Comparison of ENCODE assay signal across 22 cellular contexts in the genomic region with DNA sequence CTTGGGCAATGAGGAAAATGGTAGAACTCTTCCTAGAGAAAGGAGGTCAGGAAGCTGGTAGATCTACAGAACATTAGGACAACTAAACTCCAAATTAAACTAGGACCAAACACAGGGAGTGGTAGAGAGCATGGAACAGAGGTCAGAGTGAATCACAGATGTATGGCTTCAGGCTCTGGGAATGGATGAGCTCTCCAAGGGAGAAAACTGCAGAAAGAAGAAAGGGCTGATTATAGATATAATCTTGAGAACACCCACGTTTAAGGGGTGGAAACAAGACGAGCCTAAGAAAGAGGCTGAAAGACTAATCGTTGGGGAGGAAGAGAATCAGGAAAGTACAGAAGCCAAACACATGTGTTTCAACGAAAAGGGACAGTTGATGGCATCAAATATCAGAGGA. TPM values are rescaled to one million over a fixed set of nuclear protein-coding genes. Genes with fewer than 3 reads are reported as not detected.
DNase-seq lines count a peak whose midpoint lies in the region; ATAC-seq, FAIRE-seq and TF ChIP-seq lines count a peak whose summit lies in the region.
"Had no signal": no experiment of that assay in that cellular context is flagged by ENCODE, and none has a peak within 500 bp of the region (broad histone marks: within the 10 kb centered on the region; RNA-seq: fewer than 3 reads in every experiment).

No MANE protein-coding gene starts in this region.

- in situ Hi-C loops in K562 (cut with MboI), result no loop called here

- peaks cover 3 to 49% of the 10 kb centered on the region in 2 experiments; a peak in 2 of 3 replicates for H3K36me3 ChIP-seq in HEK293 (ENCODE audit: control insufficient read depth in 2 of 2, insufficient read depth in 1 of 2, low read length in 2 of 2)
- peaks cover 62% of the 10 kb centered on the region; the same call in 1 of the 3 replicates for H3K36me3 ChIP-seq in K562 (ENCODE audit: control insufficient read depth, insufficient read depth, low read length)

- no peak overlapping the region for H3K27ac ChIP-seq in HEK293 (ENCODE audit: extremely low read depth, low read depth, low read length)
- H3K27ac ChIP-seq in K562 (ENCODE audit: extremely low read depth, low read depth, low read length), result no peak overlapping the region
- H3K27ac ChIP-seq: heart right ventricle, stomach, VCaP had no signal

- no peak overlapping the region for H3K9ac ChIP-seq in K562 (ENCODE audit: insufficient read depth in 1 of 2, low read depth in 2 of 2, low read length in 2 of 2)

- DNase-seq in activated CD4-positive, alpha-beta T cell treated with anti-CD3 and anti-CD28 coated beads, Interleukin-2, amount 10 ng/mL, durations not matched to agents 24 days and 14 days, result no peak
- DNase-seq in activated CD4-positive, alpha-beta T cell treated with anti-CD3 and anti-CD28 coated beads, Interleukin-2, amount 10 ng/mL, durations not matched to agents 7 days and 5 days, result no peak
- DNase-seq in K562 (ENCODE audit: extremely low read depth in 1 of 4, low spot score in 3 of 4), result no peak
- DNase-seq in osteocyte (ENCODE audit: extremely low spot score, unreplicated experiment), result no peak
- DNase-seq in MV-4-11 (lab: John Stamatoyannopoulos, UW), result no peak
- no peak for DNase-seq in HEK293T (ENCODE audit: extremely low spot score)
- DNase-seq: CD4-positive, alpha-beta memory T cell; DND-41; heart right ventricle; NCI-H1694; NCI-H345; retina; stimulated activated CD4-positive, alpha-beta T cell treated with anti-CD3 and anti-CD28 coated beads, Interleukin-15, amount 100 ng/mL, for 24 hours; stomach had no signal

- WGBS in K562 (ENCODE audit: insufficient coverage, low coverage, missing lambda C conversion rate), result 29% methylated on average over 4 of the region's 4 CpGs

- FAIRE-seq in K562 (lab: Jason Lieb, UNC), result no peak
- FAIRE-seq: A204.1, islet of Langerhans had no signal

- H3K4me1 Mint-ChIP-seq in activated CD4-positive, alpha-beta T cell treated with anti-CD3 and anti-CD28 coated beads, Interleukin-2, amount 10 ng/mL, durations not matched to agents 24 days and 14 days, result peaks cover 23% of the 10 kb centered on the region
- peaks cover 26% of the 10 kb centered on the region for H3K4me1 Mint-ChIP-seq in activated CD4-positive, alpha-beta T cell treated with anti-CD3 and anti-CD28 coated beads, Interleukin-2, amount 10 ng/mL, durations not matched to agents 7 days and 5 days
- H3K4me1 Mint-ChIP-seq in osteocyte (ENCODE audit: unreplicated experiment), result peaks cover 10% of the 10 kb centered on the region

- POLR2A ChIA-PET in activated CD4-positive, alpha-beta T cell treated with anti-CD3 and anti-CD28 coated beads, Interleukin-2, amount 10 ng/mL, durations not matched to agents 7 days and 5 days (lab: Charles Lee), result no interaction called here
- POLR2A ChIA-PET in HEK293 (lab: Yijun Ruan, JAX), result interaction anchor here (0.5 kb wide), 1 partner anchor 533 kb away, joined by 3 read pairs; no protein-coding TSS in a partner anchor
- POLR2A ChIA-PET in K562 (lab: Yijun Ruan, JAX), result interaction anchor here (0.6 kb wide), 2 partner anchors 12 to 177 kb away, joined by 3 read pairs; no protein-coding TSS in a partner anchor
- POLR2A ChIA-PET in HEK293T (lab: Yijun Ruan, JAX), result no interaction called here

- BruUV-seq in K562 (replicated peaks; lab: Mats Ljungman, UMichigan), result no TSS peak

- H3K9me3 ChIP-seq in HEK293 (ENCODE audit: control insufficient read depth, insufficient read depth, low read depth, low read length) (no peaks in the 10 kb centered on the region), K562 (replicated peaks; ENCODE audit: control insufficient read depth, insufficient read depth, low read depth, low read length) (no peaks in the 10 kb centered on the region)
- H3K9me3 ChIP-seq: esophagus muscularis mucosa, heart right ventricle, stomach had no signal

- peaks cover 5% of the 10 kb centered on the region for H4K20me1 ChIP-seq in K562 (replicated peaks; ENCODE audit: control insufficient read depth, insufficient read depth, low read length)

- peak overlapping the region; percentile 22 for H3K27ac Mint-ChIP-seq in activated CD4-positive, alpha-beta T cell treated with anti-CD3 and anti-CD28 coated beads, Interleukin-2, amount 10 ng/mL, durations not matched to agents 24 days and 14 days
- H3K27ac Mint-ChIP-seq in activated CD4-positive, alpha-beta T cell treated with anti-CD3 and anti-CD28 coated beads, Interleukin-2, amount 10 ng/mL, durations not matched to agents 7 days and 5 days, result no peak overlapping the region
- peak overlapping the region; percentile 21 for H3K27ac Mint-ChIP-seq in osteocyte (ENCODE audit: unreplicated experiment)
- H3K27ac Mint-ChIP-seq: memory B cell had no signal

- intact Hi-C loops in activated CD4-positive, alpha-beta T cell treated with anti-CD3 and anti-CD28 coated beads, Interleukin-2, amount 10 ng/mL, durations not matched to agents 24 days and 14 days (cut with micrococcal nuclease), result no loop called here
- intact Hi-C loops in K562 (cut with micrococcal nuclease), result no loop called here

- peaks cover 65% of the 10 kb centered on the region for H3K36me3 Mint-ChIP-seq in activated CD4-positive, alpha-beta T cell treated with anti-CD3 and anti-CD28 coated beads, Interleukin-2, amount 10 ng/mL, durations not matched to agents 24 days and 14 days (ENCODE audit: low read depth)
- peaks cover 68% of the 10 kb centered on the region for H3K36me3 Mint-ChIP-seq in activated CD4-positive, alpha-beta T cell treated with anti-CD3 and anti-CD28 coated beads, Interleukin-2, amount 10 ng/mL, durations not matched to agents 7 days and 5 days (ENCODE audit: low read depth)
- H3K36me3 Mint-ChIP-seq in osteocyte (ENCODE audit: unreplicated experiment), result peaks cover 18% of the 10 kb centered on the region

- no peak for ATAC-seq in K562
- no peak for ATAC-seq in GM18505 (IDR thresholded peaks at IDR 0.05; ENCODE audit: unreplicated experiment)
- ATAC-seq: HCT116, heart right ventricle had no signal

- peaks cover 42% of the 10 kb centered on the region; the same call in 2 of the 3 replicates for H3K79me2 ChIP-seq in K562 (ENCODE audit: control insufficient read depth, insufficient read depth, low read length)

- no peak overlapping the region for H3K4me3 ChIP-seq in HEK293 (ENCODE audit: low read depth, low read length)
- H3K4me3 ChIP-seq in K562, result no peak overlapping the region
- H3K4me3 ChIP-seq: esophagus muscularis mucosa, heart right ventricle, stomach had no signal

- TF ChIP-seq RAD21 in K562 (CRISPR knock-in tag; conservative IDR thresholded peaks at IDR 0.05 in 1 of 2, IDR thresholded peaks at IDR 0.05 in 1 of 2), result no peak

- no peaks in the 10 kb centered on the region for H3K4me1 ChIP-seq in HEK293 (ENCODE audit: control insufficient read depth, insufficient read depth, low read length)
- H3K4me1 ChIP-seq in K562 (replicated peaks in 1 of 2; ENCODE audit: control insufficient read depth in 2 of 2, insufficient read depth in 2 of 2, low read length in 2 of 2), result peaks cover 0 to 7% of the 10 kb centered on the region in 2 experiments; a peak in 2 of 5 replicates

- H3K27me3 ChIP-seq in K562 (ENCODE audit: control insufficient read depth in 2 of 2, insufficient read depth in 2 of 2, low read length in 2 of 2), result no peaks in the 10 kb centered on the region
- H3K27me3 ChIP-seq: esophagus muscularis mucosa, heart right ventricle, stomach had no signal

- no peak overlapping the region for H2AFZ ChIP-seq in K562 (ENCODE audit: low read depth, low read length)

- no peaks in the 10 kb centered on the region for H3K27me3 Mint-ChIP-seq in activated CD4-positive, alpha-beta T cell treated with anti-CD3 and anti-CD28 coated beads, Interleukin-2, amount 10 ng/mL, durations not matched to agents 24 days and 14 days
- H3K27me3 Mint-ChIP-seq in activated CD4-positive, alpha-beta T cell treated with anti-CD3 and anti-CD28 coated beads, Interleukin-2, amount 10 ng/mL, durations not matched to agents 7 days and 5 days, result no peaks in the 10 kb centered on the region
- no peaks in the 10 kb centered on the region for H3K27me3 Mint-ChIP-seq in osteocyte (ENCODE audit: unreplicated experiment)
- H3K27me3 Mint-ChIP-seq: CD4-positive, alpha-beta memory T cell; memory B cell had no signal

- TF ChIP-seq EP300 in K562 (IDR thresholded peaks at IDR 0.05; ENCODE audit: low read length), result no peak

- CTCF ChIA-PET in activated CD4-positive, alpha-beta T cell treated with anti-CD3 and anti-CD28 coated beads, Interleukin-2, amount 10 ng/mL, durations not matched to agents 7 days and 5 days (lab: Charles Lee), result interaction anchor here (0.7 kb wide), 1 partner anchor 34 kb away, joined by 3 read pairs; no protein-coding TSS in a partner anchor
- CTCF ChIA-PET in HEK293 (lab: Yijun Ruan, JAX) (interaction anchor here (0.8 to 1.0 kb wide), 2 partner anchors 19 to 86 kb away, joined by 3 to 4 read pairs; no protein-coding TSS in a partner anchor), K562 (lab: Yijun Ruan, JAX; ENCODE audit: low intra/inter-chr PET ratio) (no interaction called here), HEK293T (lab: Yijun Ruan, JAX) (interaction anchor here (0.7 kb wide), 1 partner anchor 16 kb away, joined by 3 read pairs; no protein-coding TSS in a partner anchor)

- TF ChIP-seq POLR2A in K562 (conservative IDR thresholded peaks at IDR 0.05) (no peak), GM18505 (IDR thresholded peaks at IDR 0.05; ENCODE audit: borderline replicate concordance, extremely low read depth, insufficient read depth, insufficient read length) (no peak)

- peaks cover 4% of the 10 kb centered on the region for H3K9me3 Mint-ChIP-seq in activated CD4-positive, alpha-beta T cell treated with anti-CD3 and anti-CD28 coated beads, Interleukin-2, amount 10 ng/mL, durations not matched to agents 24 days and 14 days
- H3K9me3 Mint-ChIP-seq in activated CD4-positive, alpha-beta T cell treated with anti-CD3 and anti-CD28 coated beads, Interleukin-2, amount 10 ng/mL, durations not matched to agents 7 days and 5 days, result peaks cover 9% of the 10 kb centered on the region
- H3K9me3 Mint-ChIP-seq in osteocyte (ENCODE audit: unreplicated experiment), result no peaks in the 10 kb centered on the region
- H3K9me3 Mint-ChIP-seq: memory B cell had no signal

- H3K4me3 Mint-ChIP-seq in activated CD4-positive, alpha-beta T cell treated with anti-CD3 and anti-CD28 coated beads, Interleukin-2, amount 10 ng/mL, durations not matched to agents 24 days and 14 days, result no peak overlapping the region
- no peak overlapping the region for H3K4me3 Mint-ChIP-seq in activated CD4-positive, alpha-beta T cell treated with anti-CD3 and anti-CD28 coated beads, Interleukin-2, amount 10 ng/mL, durations not matched to agents 7 days and 5 days
- H3K4me3 Mint-ChIP-seq in osteocyte (ENCODE audit: unreplicated experiment), result no peak overlapping the region
- H3K4me3 Mint-ChIP-seq: memory B cell had no signal

- TF ChIP-seq CTCF in HEK293 (tag by site-specific recombination; IDR thresholded peaks at IDR 0.05) (no peak), K562 (IDR thresholded peaks at IDR 0.05 in 2 of 3, conservative IDR thresholded peaks at IDR 0.05 in 1 of 3; ENCODE audit: insufficient read depth in 2 of 3, low read depth in 1 of 3, low read length in 3 of 3) (no peak), osteocyte (IDR thresholded peaks at IDR 0.05) (no peak)

- peak overlapping the region; percentile 13; the same call in 1 of the 2 replicates for H3K4me2 ChIP-seq in K562 (ENCODE audit: insufficient read depth, low read length)

- H3K9me1 ChIP-seq in K562 (ENCODE audit: control insufficient read depth, insufficient read depth, low read length), result no peaks in the 10 kb centered on the region

RNA-seq across cellular contexts. Expression of gene NUDCD3, which starts 41.5 kb away (rescaled TPM):
- total RNA-seq in activated CD4-positive, alpha-beta T cell treated with anti-CD3 and anti-CD28 coated beads, Interleukin-2, amount 10 ng/mL, durations not matched to agents 24 days and 14 days, result 88.8 and 92.7 TPM in 2 replicates
- total RNA-seq in activated CD4-positive, alpha-beta T cell treated with anti-CD3 and anti-CD28 coated beads, Interleukin-2, amount 10 ng/mL, durations not matched to agents 7 days and 5 days, result 10 to 100 TPM; 74.3 to 75.9 TPM
- 63.6 and 73.8 TPM in 2 replicates for total RNA-seq in K562 (2011; cell fraction: chromatin; rRNA removed; ENCODE audit: low replicate concordance)
- 37.4 and 47.0 TPM in 2 replicates for total RNA-seq in K562 (2011; cell fraction: nucleolus; rRNA removed)
- total RNA-seq in K562 (2011; cell fraction: nucleoplasm; rRNA removed), result 50.4 and 63.1 TPM in 2 replicates
- total RNA-seq in K562 (2014; rRNA removed), result 38.9 and 44.2 TPM in 2 replicates
- 34.1 and 34.5 TPM in 2 replicates for total RNA-seq in K562 (2014; rRNA removed; fragmentation: Illumina TruSeq; extraction: Trizol)
- total RNA-seq in K562 (2015; rRNA removed; fragmentation: Illumina TruSeq; extraction: Trizol), result 32.2 and 36.5 TPM in 2 replicates
- total RNA-seq in K562 (2021), result 64.2 and 67.5 TPM in 2 replicates
- 44.1 and 48.8 TPM in 2 replicates for polyA plus RNA-seq in K562 (2011; rRNA removed)
- polyA plus RNA-seq in K562 (2011; cell fraction: cytosol; rRNA removed), result 31.6 and 43.3 TPM in 2 replicates
- 40.4 and 53.9 TPM in 2 replicates for polyA plus RNA-seq in K562 (2011; cell fraction: nucleus; rRNA removed)
- polyA plus RNA-seq in K562 (2012), result 43.7 and 44.4 TPM in 2 replicates
- polyA plus RNA-seq in K562 (2014; fragmentation: Illumina TruSeq; extraction: Trizol), result 36.6 and 42.6 TPM in 2 replicates
- 10 to 100 TPM; 24.8 to 51.1 TPM for polyA plus RNA-seq in K562 (2014; fragmentation: Nextera tagmentation; extraction: Ambion mirVana)
- 33.2 and 37.9 TPM in 2 replicates for polyA plus RNA-seq in K562 (2014; rRNA removed)
- polyA minus RNA-seq in K562 (2011; rRNA and poly(A)+ RNA removed), result 87.8 and 95.8 TPM in 2 replicates
- polyA minus RNA-seq in K562 (2011; cell fraction: cytosol; rRNA and poly(A)+ RNA removed), result 34.4 and 44.3 TPM in 2 replicates
- 27.1 and 34.5 TPM in 2 replicates for polyA minus RNA-seq in K562 (2011; cell fraction: nucleus; rRNA and poly(A)+ RNA removed)
- total RNA-seq in osteocyte, result 112 and 128 TPM in 2 replicates

Comparison
In these comparisons a context has a peak if more than half of its experiments do, and no peak if none do; other contexts are left out.
1. POLR2A ChIA-PET loops: an anchor here in HEK293 (0.5 kb wide) and K562 (0.6 kb wide); none called in activated CD4-positive, alpha-beta T cell treated with anti-CD3 and anti-CD28 coated beads, Interleukin-2, amount 10 ng/mL, durations not matched to agents 7 days and 5 days and HEK293T.